Comparison of ENCODE assay signal across 8 cellular contexts in genomic region chr17:81666342-81667191, GRCh38. TPM values are rescaled to one million over a fixed set of nuclear protein-coding genes. Genes with fewer than 3 reads are reported as not detected.
DNase-seq lines count a peak whose midpoint lies in the region; ATAC-seq and TF ChIP-seq lines count a peak whose summit lies in the region.

Gene CCDC137, plus strand, starts transcription at chr17:81666737. Its CDS starts 30 bp downstream, at chr17:81666767.
Gene OXLD1, minus strand, starts transcription at chr17:81666605. Its CDS starts 28 bp downstream, at chr17:81666577.

- no peaks in the 10 kb centered on the region for H3K9me3 Mint-ChIP-seq in activated naive CD8-positive, alpha-beta T cell (ENCODE audit: low read depth)
- no peaks in the 10 kb centered on the region for H3K9me3 Mint-ChIP-seq in osteocyte (ENCODE audit: unreplicated experiment)

- ATAC-seq in HG02642 (IDR thresholded peaks at IDR 0.05; ENCODE audit: poor library complexity, unreplicated experiment) = peak; percentile 87

- H3K4me1 Mint-ChIP-seq in activated naive CD8-positive, alpha-beta T cell (ENCODE audit: low read depth) = peaks cover 35% of the 10 kb centered on the region
- peaks cover 17% of the 10 kb centered on the region for H3K4me1 Mint-ChIP-seq in osteocyte (ENCODE audit: unreplicated experiment)

- peak within 1 kb of the TSS; percentile 96 for H3K4me3 Mint-ChIP-seq in activated naive CD8-positive, alpha-beta T cell
- H3K4me3 Mint-ChIP-seq in osteocyte (ENCODE audit: unreplicated experiment) = peak within 1 kb of the TSS; percentile 93

- H3K27me3 Mint-ChIP-seq in activated naive CD8-positive, alpha-beta T cell = no peaks in the 10 kb centered on the region
- no peaks in the 10 kb centered on the region for H3K27me3 Mint-ChIP-seq in osteocyte (ENCODE audit: unreplicated experiment)

- no peaks in the 10 kb centered on the region for H3K9me3 ChIP-seq in thymus (ENCODE audit: control insufficient read depth)

- DNase-seq in NCI-H1105 treated with DMSO at 0.1 percent for 48 hours (lab: John Stamatoyannopoulos, UW) (peak; percentile 87), SKM-1 treated with dmso at 0.1 percent for 144 hours (lab: John Stamatoyannopoulos, UW; ENCODE audit: unreplicated experiment) (peak; percentile 91), head of caudate nucleus (peak; percentile 92 to 99 (median 97)), osteocyte (ENCODE audit: extremely low spot score, unreplicated experiment) (peak; percentile 98)

- no peak for TF ChIP-seq CTCF in osteocyte (IDR thresholded peaks at IDR 0.05)

- no peaks in the 10 kb centered on the region for H3K36me3 Mint-ChIP-seq in activated naive CD8-positive, alpha-beta T cell
- peaks cover 9% of the 10 kb centered on the region for H3K36me3 Mint-ChIP-seq in osteocyte (ENCODE audit: unreplicated experiment)

- H3K27me3 ChIP-seq in thymus (ENCODE audit: control insufficient read depth, insufficient read depth) = no peaks in the 10 kb centered on the region

- peaks cover 5% of the 10 kb centered on the region for H3K4me1 ChIP-seq in thymus (ENCODE audit: control insufficient read depth, insufficient read depth, low read length)

- peaks cover 30% of the 10 kb centered on the region for H3K36me3 ChIP-seq in thymus (ENCODE audit: control insufficient read depth, insufficient read depth)

- peak within 1 kb of the TSS; percentile 91 for H3K4me3 ChIP-seq in thymus (ENCODE audit: low read length)

- intact Hi-C loops in head of caudate nucleus (cut with DNase I) = loop anchor here (5.0 kb wide), 1 partner anchor 36 kb away; the partner anchor contains the start of gene MRPL12

- peak within 1 kb of the TSS; percentile 91 for H3K27ac ChIP-seq in thymus (ENCODE audit: low read depth)

- WGBS in thymus = under 1% methylated on average over 96 of the region's 96 CpGs

- peak; percentile 97 for TF ChIP-seq POLR2A in GM10847 (IDR thresholded peaks at IDR 0.05; ENCODE audit: extremely low read depth, insufficient read length)

- peak within 1 kb of the TSS; percentile 99 for H3K27ac Mint-ChIP-seq in activated naive CD8-positive, alpha-beta T cell
- H3K27ac Mint-ChIP-seq in osteocyte (ENCODE audit: unreplicated experiment) = peak within 1 kb of the TSS; percentile 91

RNA-seq across cellular contexts. Expression of gene CCDC137, which starts in this region (rescaled TPM):
- total RNA-seq in osteocyte = 13.6 and 14.9 TPM in 2 replicates
- 42.5 TPM for polyA plus RNA-seq in thymus

RNA-seq across cellular contexts. Expression of gene OXLD1, which starts in this region (rescaled TPM):
- total RNA-seq in osteocyte = 31.2 and 32.1 TPM in 2 replicates
- polyA plus RNA-seq in thymus = 83.0 TPM

Comparison
In these comparisons a context has a peak if more than half of its experiments do, and no peak if none do; other contexts are left out.
1. Peak in every context shown above with its lines: DNase-seq, ATAC-seq, H3K4me3 ChIP-seq and H3K27ac ChIP-seq.